1 cellular context compared by ENCODE assay signal in genomic region chr7:70712942-70713341, GRCh38.
TF ChIP-seq lines count a peak whose summit lies in the region.

No MANE protein-coding gene starts in this region.

TF ChIP-seq in liver, 16 proteins besides CTCF, POLR2A, EP300 and RAD21 (continued from another document):
- TF ChIP-seq, protein P1, sequence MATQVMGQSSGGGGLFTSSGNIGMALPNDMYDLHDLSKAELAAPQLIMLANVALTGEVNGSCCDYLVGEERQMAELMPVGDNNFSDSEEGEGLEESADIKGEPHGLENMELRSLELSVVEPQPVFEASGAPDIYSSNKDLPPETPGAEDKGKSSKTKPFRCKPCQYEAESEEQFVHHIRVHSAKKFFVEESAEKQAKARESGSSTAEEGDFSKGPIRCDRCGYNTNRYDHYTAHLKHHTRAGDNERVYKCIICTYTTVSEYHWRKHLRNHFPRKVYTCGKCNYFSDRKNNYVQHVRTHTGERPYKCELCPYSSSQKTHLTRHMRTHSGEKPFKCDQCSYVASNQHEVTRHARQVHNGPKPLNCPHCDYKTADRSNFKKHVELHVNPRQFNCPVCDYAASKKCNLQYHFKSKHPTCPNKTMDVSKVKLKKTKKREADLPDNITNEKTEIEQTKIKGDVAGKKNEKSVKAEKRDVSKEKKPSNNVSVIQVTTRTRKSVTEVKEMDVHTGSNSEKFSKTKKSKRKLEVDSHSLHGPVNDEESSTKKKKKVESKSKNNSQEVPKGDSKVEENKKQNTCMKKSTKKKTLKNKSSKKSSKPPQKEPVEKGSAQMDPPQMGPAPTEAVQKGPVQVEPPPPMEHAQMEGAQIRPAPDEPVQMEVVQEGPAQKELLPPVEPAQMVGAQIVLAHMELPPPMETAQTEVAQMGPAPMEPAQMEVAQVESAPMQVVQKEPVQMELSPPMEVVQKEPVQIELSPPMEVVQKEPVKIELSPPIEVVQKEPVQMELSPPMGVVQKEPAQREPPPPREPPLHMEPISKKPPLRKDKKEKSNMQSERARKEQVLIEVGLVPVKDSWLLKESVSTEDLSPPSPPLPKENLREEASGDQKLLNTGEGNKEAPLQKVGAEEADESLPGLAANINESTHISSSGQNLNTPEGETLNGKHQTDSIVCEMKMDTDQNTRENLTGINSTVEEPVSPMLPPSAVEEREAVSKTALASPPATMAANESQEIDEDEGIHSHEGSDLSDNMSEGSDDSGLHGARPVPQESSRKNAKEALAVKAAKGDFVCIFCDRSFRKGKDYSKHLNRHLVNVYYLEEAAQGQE (IDR thresholded peaks at IDR 0.05), result no peak
- TF ChIP-seq TAF1 (conservative IDR thresholded peaks at IDR 0.05), result no peak
- peak; percentile 57 to 61 for TF ChIP-seq JUND (IDR thresholded peaks at IDR 0.05)
- no peak for TF ChIP-seq GABPA (IDR thresholded peaks at IDR 0.05 in 1 of 2, conservative IDR thresholded peaks at IDR 0.05 in 1 of 2)
- peak; percentile 82 for TF ChIP-seq SP1 (IDR thresholded peaks at IDR 0.05)
- peak; percentile 12 for TF ChIP-seq FOXA2 (IDR thresholded peaks at IDR 0.05)
- no peak for TF ChIP-seq NR2F2 (IDR thresholded peaks at IDR 0.05)
- TF ChIP-seq, protein P2, sequence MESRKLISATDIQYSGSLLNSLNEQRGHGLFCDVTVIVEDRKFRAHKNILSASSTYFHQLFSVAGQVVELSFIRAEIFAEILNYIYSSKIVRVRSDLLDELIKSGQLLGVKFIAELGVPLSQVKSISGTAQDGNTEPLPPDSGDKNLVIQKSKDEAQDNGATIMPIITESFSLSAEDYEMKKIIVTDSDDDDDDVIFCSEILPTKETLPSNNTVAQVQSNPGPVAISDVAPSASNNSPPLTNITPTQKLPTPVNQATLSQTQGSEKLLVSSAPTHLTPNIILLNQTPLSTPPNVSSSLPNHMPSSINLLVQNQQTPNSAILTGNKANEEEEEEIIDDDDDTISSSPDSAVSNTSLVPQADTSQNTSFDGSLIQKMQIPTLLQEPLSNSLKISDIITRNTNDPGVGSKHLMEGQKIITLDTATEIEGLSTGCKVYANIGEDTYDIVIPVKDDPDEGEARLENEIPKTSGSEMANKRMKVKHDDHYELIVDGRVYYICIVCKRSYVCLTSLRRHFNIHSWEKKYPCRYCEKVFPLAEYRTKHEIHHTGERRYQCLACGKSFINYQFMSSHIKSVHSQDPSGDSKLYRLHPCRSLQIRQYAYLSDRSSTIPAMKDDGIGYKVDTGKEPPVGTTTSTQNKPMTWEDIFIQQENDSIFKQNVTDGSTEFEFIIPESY (IDR thresholded peaks at IDR 0.05), result peak; percentile 49
- TF ChIP-seq ATF3 (IDR thresholded peaks at IDR 0.05), result peak; percentile 36
